2 cellular contexts compared by ENCODE assay signal in the genomic region with DNA sequence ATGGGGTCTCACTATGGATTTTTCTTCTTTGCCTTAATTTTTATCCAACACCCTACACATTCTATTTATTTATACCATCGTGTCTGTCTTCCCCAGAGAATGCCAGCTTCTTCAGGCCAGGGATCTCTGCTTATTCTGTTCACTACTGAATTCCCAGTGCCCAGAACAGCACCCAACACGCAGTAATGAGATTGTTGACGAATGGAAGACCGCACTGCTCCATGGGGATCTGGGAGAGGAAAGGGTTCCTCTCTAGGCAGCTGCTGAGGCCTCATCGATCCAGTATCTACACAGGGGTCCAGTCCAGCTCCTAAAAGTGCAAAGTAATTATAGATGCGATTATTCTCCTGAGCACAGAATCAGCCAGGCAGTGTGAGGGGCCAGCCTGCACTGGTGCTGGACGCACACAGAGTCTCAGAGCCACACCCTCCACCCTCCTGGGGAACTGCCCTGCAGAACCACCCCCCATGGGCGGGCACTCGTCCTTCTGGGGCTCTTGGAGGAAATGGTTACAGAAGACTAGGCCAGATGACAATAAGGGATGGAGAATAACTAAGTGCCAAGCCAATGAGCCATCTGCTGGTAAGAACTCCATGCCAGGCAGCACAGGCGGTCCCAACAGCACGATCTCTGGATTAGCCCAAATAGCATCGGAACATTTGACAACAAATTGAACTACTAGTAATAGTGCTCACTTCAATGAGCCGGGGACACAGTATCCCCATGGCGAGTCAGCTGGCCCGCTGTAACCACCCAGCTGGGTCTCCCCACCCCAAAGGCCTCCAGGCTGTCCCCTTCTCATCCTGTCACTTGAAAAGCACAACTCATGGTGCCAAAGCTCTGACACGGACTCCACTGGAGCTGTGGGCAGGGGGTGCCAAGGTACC.
TF ChIP-seq lines count a peak whose summit lies in the region.

No MANE protein-coding gene starts in this region.

TF ChIP-seq in WTC11, 78 proteins besides CTCF, POLR2A, EP300 and RAD21:
- no peak for TF ChIP-seq ZNF396 (CRISPR knock-in tag; IDR thresholded peaks at IDR 0.05; ENCODE audit: borderline replicate concordance)

TF ChIP-seq in HepG2, 621 proteins besides CTCF, POLR2A, EP300 and RAD21:
- TF ChIP-seq, protein P1, sequence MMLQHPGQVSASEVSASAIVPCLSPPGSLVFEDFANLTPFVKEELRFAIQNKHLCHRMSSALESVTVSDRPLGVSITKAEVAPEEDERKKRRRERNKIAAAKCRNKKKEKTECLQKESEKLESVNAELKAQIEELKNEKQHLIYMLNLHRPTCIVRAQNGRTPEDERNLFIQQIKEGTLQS (CRISPR knock-in tag; IDR thresholded peaks at IDR 0.05), result no peak
- TF ChIP-seq LCORL (IDR thresholded peaks at IDR 0.05), result no peak
- TF ChIP-seq LCORL (CRISPR knock-in tag; IDR thresholded peaks at IDR 0.05), result peak; percentile 10; the same call in 1 of the 2 replicates
